8 cellular contexts compared by ENCODE assay signal in genomic region chr6:95576218-95576617, GRCh38. TPM values are rescaled to one million over a fixed set of nuclear protein-coding genes. Genes with fewer than 3 reads are reported as not detected.
A peak's percentile ranks its signal among the peaks of the same experiment; 100 is the strongest.
DNase-seq lines count a peak whose midpoint lies in the region; ATAC-seq and TF ChIP-seq lines count a peak whose summit lies in the region.

No MANE protein-coding gene starts in this region.

- H3K36me3 ChIP-seq in thyroid gland = no peaks in the 10 kb centered on the region

- POLR2A ChIA-PET in activated CD4-positive, alpha-beta memory T cell treated with anti-CD3 and anti-CD28 coated beads, Interleukin-2, amount 10 ng/mL, durations not matched to agents 7 days and 5 days (lab: Charles Lee) = interaction anchor here (0.9 to 3.1 kb wide), 3 partner anchors 11 to 946 kb away, joined by 3 to 17 read pairs (median 6); partner anchors contain the start of gene UFL1

- no peaks in the 10 kb centered on the region for H3K27me3 Mint-ChIP-seq in activated T-cell treated with anti-CD3 and anti-CD28 coated beads, Interleukin-2, amount 50 U/mL, for 24 hours
- no peaks in the 10 kb centered on the region for H3K27me3 Mint-ChIP-seq in activated CD4-positive, alpha-beta memory T cell treated with anti-CD3 and anti-CD28 coated beads, Interleukin-2, amount 10 ng/mL, durations not matched to agents 7 days and 5 days
- H3K27me3 Mint-ChIP-seq in immature natural killer cell (ENCODE audit: low read depth in 3 of 3) = peaks cover 0 to 10% (median 3%) of the 10 kb centered on the region in 3 donors

- peak overlapping the region; percentile 93 for H3K4me3 Mint-ChIP-seq in activated T-cell treated with anti-CD3 and anti-CD28 coated beads, Interleukin-2, amount 50 U/mL, for 24 hours
- peak overlapping the region; percentile 96 for H3K4me3 Mint-ChIP-seq in activated CD4-positive, alpha-beta memory T cell treated with anti-CD3 and anti-CD28 coated beads, Interleukin-2, amount 10 ng/mL, durations not matched to agents 7 days and 5 days
- H3K4me3 Mint-ChIP-seq in immature natural killer cell = peak overlapping the region; percentile 93 to 99 (median 97)

- peak overlapping the region in 2 of 3 donors; percentile 89 to 95 for H3K27ac ChIP-seq in thyroid gland

- H3K9me3 Mint-ChIP-seq in activated T-cell treated with anti-CD3 and anti-CD28 coated beads, Interleukin-2, amount 50 U/mL, for 24 hours = no peaks in the 10 kb centered on the region
- H3K9me3 Mint-ChIP-seq in activated CD4-positive, alpha-beta memory T cell treated with anti-CD3 and anti-CD28 coated beads, Interleukin-2, amount 10 ng/mL, durations not matched to agents 7 days and 5 days = no peaks in the 10 kb centered on the region
- no peaks in the 10 kb centered on the region for H3K9me3 Mint-ChIP-seq in immature natural killer cell

- peaks cover 22% of the 10 kb centered on the region for H3K36me3 Mint-ChIP-seq in activated T-cell treated with anti-CD3 and anti-CD28 coated beads, Interleukin-2, amount 50 U/mL, for 24 hours (ENCODE audit: low read depth)
- H3K36me3 Mint-ChIP-seq in activated CD4-positive, alpha-beta memory T cell treated with anti-CD3 and anti-CD28 coated beads, Interleukin-2, amount 10 ng/mL, durations not matched to agents 7 days and 5 days (ENCODE audit: low read depth) = peaks cover 15% of the 10 kb centered on the region
- H3K36me3 Mint-ChIP-seq in immature natural killer cell = peaks cover 0 to 3% (median 0%) of the 10 kb centered on the region in 3 donors

- peaks cover 11 to 13% of the 10 kb centered on the region in 2 donors for H3K4me1 ChIP-seq in thyroid gland

- H3K9me3 ChIP-seq in thyroid gland = no peaks in the 10 kb centered on the region

- no peak for TF ChIP-seq POLR2A in thyroid gland (IDR thresholded peaks at IDR 0.05)

- TF ChIP-seq CTCF in thyroid gland (IDR thresholded peaks at IDR 0.05) = no peak

- H3K27ac Mint-ChIP-seq in activated T-cell treated with anti-CD3 and anti-CD28 coated beads, Interleukin-2, amount 50 U/mL, for 24 hours = peak overlapping the region; percentile 98
- peak overlapping the region; percentile 99 for H3K27ac Mint-ChIP-seq in activated CD4-positive, alpha-beta memory T cell treated with anti-CD3 and anti-CD28 coated beads, Interleukin-2, amount 10 ng/mL, durations not matched to agents 7 days and 5 days
- H3K27ac Mint-ChIP-seq in immature natural killer cell = peak overlapping the region; percentile 95 to 99 (median 98)

- H3K4me3 ChIP-seq in thyroid gland (replicated peaks in 1 of 3) = peak overlapping the region in 2 of 3 donors; percentile 60 to 78

- CTCF ChIA-PET in activated CD4-positive, alpha-beta memory T cell treated with anti-CD3 and anti-CD28 coated beads, Interleukin-2, amount 10 ng/mL, durations not matched to agents 7 days and 5 days (lab: Charles Lee) = interaction anchor here (1.0 kb wide), 1 partner anchor 8 kb away, joined by 3 read pairs; no protein-coding TSS in a partner anchor

- intact Hi-C loops in thyroid gland (cut with DNase I) = no loop called here

- no peak for ATAC-seq in GM18502 (IDR thresholded peaks at IDR 0.05; ENCODE audit: poor library complexity, unreplicated experiment)
- ATAC-seq in GM21576 (IDR thresholded peaks at IDR 0.05; ENCODE audit: unreplicated experiment) = no peak

- WGBS in thyroid gland, 2 donors = 37 to 40% methylated on average over 4 of the region's 4 CpGs

- no peaks in the 10 kb centered on the region for H3K27me3 ChIP-seq in thyroid gland

- H3K4me1 Mint-ChIP-seq in activated T-cell treated with anti-CD3 and anti-CD28 coated beads, Interleukin-2, amount 50 U/mL, for 24 hours (ENCODE audit: low read depth) = peaks cover 62% of the 10 kb centered on the region
- peaks cover 62% of the 10 kb centered on the region for H3K4me1 Mint-ChIP-seq in activated CD4-positive, alpha-beta memory T cell treated with anti-CD3 and anti-CD28 coated beads, Interleukin-2, amount 10 ng/mL, durations not matched to agents 7 days and 5 days
- H3K4me1 Mint-ChIP-seq in immature natural killer cell = peaks cover 48 to 86% of the 10 kb centered on the region in 2 donors

- no peak for DNase-seq in activated T-cell treated with anti-CD3 and anti-CD28 coated beads, Interleukin-2, amount 50 U/mL, for 24 hours
- no peak for DNase-seq in activated T-cell treated with anti-CD3 and anti-CD28 coated beads, Interleukin-2, amount 50 U/mL, for 48 hours
- no peak for DNase-seq in activated CD4-positive, alpha-beta memory T cell treated with anti-CD3 and anti-CD28 coated beads, Interleukin-2, amount 10 ng/mL, durations not matched to agents 7 days and 5 days
- peak in 1 of 3 donors; percentile 8 for DNase-seq in immature natural killer cell
- no peak for DNase-seq in thyroid gland
- DNase-seq in amygdala (lab: John Stamatoyannopoulos, UW) = no peak

RNA-seq across cellular contexts. Expression of gene MANEA, which starts 1.1 kb away (rescaled TPM):
- total RNA-seq in activated CD4-positive, alpha-beta memory T cell treated with anti-CD3 and anti-CD28 coated beads, Interleukin-2, amount 10 ng/mL, durations not matched to agents 7 days and 5 days = 10 to 100 TPM; 19.0 to 21.0 TPM
- 1 to 10 TPM; 2.2 to 6.2 (median 3.8) TPM for polyA plus RNA-seq in immature natural killer cell
- 10 to 100 TPM in 3 of 4 donors, 1 to 10 TPM in 1; 9.6 to 13.6 (median 12.6) TPM for total RNA-seq in thyroid gland
